In genomic region chr3:172635588-172635987, GRCh38 we compare ENCODE assay signal across 8 cellular contexts.
DNase-seq lines count a peak whose midpoint lies in the region; ATAC-seq, FAIRE-seq and TF ChIP-seq lines count a peak whose summit lies in the region.

No MANE protein-coding gene starts in this region.

- H3K36me3 ChIP-seq in GM12878 (ENCODE audit: control insufficient read depth in 2 of 2, insufficient read depth in 2 of 2, low read length in 1 of 2), result no peaks in the 10 kb centered on the region; a peak in 1 of 4 replicates

- BruUV-seq in Calu3 (replicated peaks; lab: Mats Ljungman, UMichigan) (no TSS peak), GM12878 (replicated peaks; lab: Mats Ljungman, UMichigan) (no TSS peak)

- TF ChIP-seq EP300 in GM12878 (IDR thresholded peaks at IDR 0.05; ENCODE audit: borderline replicate concordance in 1 of 2, control insufficient read depth in 1 of 2, low read depth in 2 of 2, low read length in 2 of 2), result 0 out of 4 replicates have a peak, but pooled peaks of 1 of the 2 experiments have one; percentile 26

- WGBS in GM12878 (ENCODE audit: insufficient coverage, insufficient replicate concordance, low lambda C conversion rate, missing lambda C conversion rate), result 37% methylated on average over 3 of the region's 3 CpGs

- no peak for FAIRE-seq in GM12878 (lab: Jason Lieb, UNC)

- H3K36me3 Mint-ChIP-seq in Calu3 (ENCODE audit: insufficient read depth, unreplicated experiment), result peaks cover 58% of the 10 kb centered on the region

- no peak overlapping the region for H3K4me3 Mint-ChIP-seq in Calu3 (ENCODE audit: low read depth, unreplicated experiment)

- H2AFZ ChIP-seq in GM12878 (ENCODE audit: control insufficient read depth, low read depth, low read length), result peak overlapping the region; percentile 46; the same call in 1 of the 2 replicates

- H3K4me1 ChIP-seq in GM12878 (ENCODE audit: control insufficient read depth, insufficient read depth, low read length), result peaks cover 3% of the 10 kb centered on the region

- H3K27ac Mint-ChIP-seq in Calu3 (ENCODE audit: unreplicated experiment), result peak overlapping the region; percentile 86

- no peak overlapping the region for H3K4me2 ChIP-seq in GM12878 (ENCODE audit: control insufficient read depth, insufficient read depth)

- ATAC-seq in GM19328 (IDR thresholded peaks at IDR 0.05; ENCODE audit: unreplicated experiment), result peak; percentile 81
- peak; percentile 96 for ATAC-seq in HG03159 (IDR thresholded peaks at IDR 0.05; ENCODE audit: unreplicated experiment)
- ATAC-seq in GM12878, result peak; percentile 100

- TF ChIP-seq CTCF in Calu3 (IDR thresholded peaks at IDR 0.05; ENCODE audit: unreplicated experiment), result no peak
- peak in 1 of 3 experiments; percentile 37; a peak in 1 of 6 replicates for TF ChIP-seq CTCF in GM12878 (IDR thresholded peaks at IDR 0.05 in 2 of 3, conservative IDR thresholded peaks at IDR 0.05 in 1 of 3; ENCODE audit: control insufficient read depth in 2 of 3, extremely low read depth in 1 of 3, insufficient read depth in 1 of 3, low read depth in 3 of 3, low read length in 3 of 3)

- no peaks in the 10 kb centered on the region for H3K9me3 Mint-ChIP-seq in Calu3 (ENCODE audit: low read depth, unreplicated experiment)

- CTCF ChIA-PET in Calu3 (lab: Charles Lee), result interaction anchor here (0.6 to 1.6 kb wide), 8 partner anchors 10 to 49 kb away, joined by 3 to 8 read pairs (median 4); no protein-coding TSS in a partner anchor
- CTCF ChIA-PET in GM12878 (lab: Yijun Ruan, JAX), result interaction anchor here (0.7 to 5.2 kb wide), 14 partner anchors 9 to 174 kb away, joined by 3 to 24 read pairs (median 5); no protein-coding TSS in a partner anchor

- POLR2A ChIA-PET in GM12878 (lab: Charles Lee), result interaction anchor here (0.6 kb wide), 1 partner anchor 24 kb away, joined by 3 read pairs; no protein-coding TSS in a partner anchor

- DNase-seq in Calu3 (peak; percentile 53), GM12878 (ENCODE audit: low read depth, low spot score) (peak; percentile 43), Ammon's horn (ENCODE audit: low spot score) (no peak), NCI-H748 (lab: John Stamatoyannopoulos, UW; ENCODE audit: unreplicated experiment) (no peak), head of caudate nucleus (no peak), NCI-H524 (lab: John Stamatoyannopoulos, UW) (no peak)

- H3K79me2 ChIP-seq in GM12878 (ENCODE audit: control insufficient read depth, insufficient read depth, low read length), result no peaks in the 10 kb centered on the region

- no peaks in the 10 kb centered on the region for H3K27me3 Mint-ChIP-seq in Calu3 (ENCODE audit: unreplicated experiment)

- no peak overlapping the region for H3K27ac ChIP-seq in GM12878 (ENCODE audit: control insufficient read depth, insufficient read depth)

- H3K9me3 ChIP-seq in GM12878 (replicated peaks; ENCODE audit: control insufficient read depth, insufficient read depth, low read length), result no peaks in the 10 kb centered on the region

- SMC1A ChIA-PET in GM12878 (lab: Charles Lee; ENCODE audit: uncharacterized antibody, unreplicated experiment), result interaction anchor here (1.0 to 2.7 kb wide), 7 partner anchors 10 to 148 kb away, joined by 3 to 12 read pairs (median 4); no protein-coding TSS in a partner anchor

- in situ Hi-C loops in GM12878 (cut with MboI), result no loop called here

- H3K27me3 ChIP-seq in GM12878 (replicated peaks in 1 of 2; ENCODE audit: control insufficient read depth in 2 of 2, insufficient read depth in 2 of 2, low read length in 1 of 2), result no peaks in the 10 kb centered on the region

- no peak overlapping the region for H3K4me3 ChIP-seq in GM12878

- H4K20me1 ChIP-seq in GM12878 (ENCODE audit: control insufficient read depth, insufficient read depth), result no peaks in the 10 kb centered on the region

- no peak for TF ChIP-seq RAD21 in GM12878 (IDR thresholded peaks at IDR 0.05; ENCODE audit: insufficient read depth, low read depth, low read length)

- no peak for TF ChIP-seq POLR2A in GM12878 (IDR thresholded peaks at IDR 0.05; ENCODE audit: low read depth, low read length)

- H3K9ac ChIP-seq in GM12878 (ENCODE audit: control insufficient read depth, insufficient read depth, low read length), result no peak overlapping the region

- peaks cover 32% of the 10 kb centered on the region for H3K4me1 Mint-ChIP-seq in Calu3 (ENCODE audit: low read depth, unreplicated experiment)

- RAD21 ChIA-PET in GM12878 (lab: Charles Lee; ENCODE audit: unreplicated experiment), result interaction anchor here (0.9 to 1.9 kb wide), 3 partner anchors 16 to 116 kb away, joined by 3 to 9 read pairs (median 4); no protein-coding TSS in a partner anchor

- intact Hi-C loops in Calu3 (cut with micrococcal nuclease; ENCODE audit: unreplicated experiment), result no loop called here
- intact Hi-C loops in GM12878 (cut with micrococcal nuclease; ENCODE audit: unreplicated experiment), result no loop called here
- intact Hi-C loops in head of caudate nucleus (cut with DNase I), result no loop called here

TF ChIP-seq in GM12878, 131 proteins besides CTCF, POLR2A, EP300 and RAD21 (continues in another document):
- TF ChIP-seq ZBTB33 (IDR thresholded peaks at IDR 0.05) (peak; percentile 96), ZNF384 (IDR thresholded peaks at IDR 0.05; ENCODE audit: borderline replicate concordance, low read depth, low read length) (no peak), BCLAF1 (IDR thresholded peaks at IDR 0.05) (no peak), CHD4 (IDR thresholded peaks at IDR 0.05) (no peak), DPF2 (IDR thresholded peaks at IDR 0.05) (peak; percentile 64), RELB (IDR thresholded peaks at IDR 0.05; ENCODE audit: low read depth) (peak; percentile 46; the same call in 1 of the 2 replicates), MXI1 (IDR thresholded peaks at IDR 0.05; ENCODE audit: low read depth, low read length) (no peak), KDM1A (IDR thresholded peaks at IDR 0.05; ENCODE audit: borderline replicate concordance) (no peak)

Comparison
In these comparisons a context has a peak if more than half of its experiments do, and no peak if none do; other contexts are left out.
1. DNase-seq: peak in Calu3 (single experiment) and GM12878 (single experiment); none in Ammon's horn (single experiment), NCI-H748 (single experiment), head of caudate nucleus (0 of 42) and NCI-H524 (0 of 2).
2. Peak in every context shown above with its lines, with median percentiles within 50 percentile points of each other: ATAC-seq.